ENCODE assay signal across 8 cellular contexts in genomic region chr2:96208144-96209010, GRCh38. TPM values are rescaled to one million over a fixed set of nuclear protein-coding genes. Genes with fewer than 3 reads are reported as not detected.
A peak's percentile ranks its signal among the peaks of the same experiment; 100 is the strongest.
DNase-seq lines count a peak whose midpoint lies in the region; ATAC-seq and TF ChIP-seq lines count a peak whose summit lies in the region.

Gene STARD7, minus strand, starts transcription at chr2:96208827. Its CDS starts 393 bp downstream, at chr2:96208434.

- intact Hi-C loops in IMR-90 (cut with micrococcal nuclease), result loop anchor here (1.0 to 5.0 kb wide), 3 partner anchors 34 to 61 kb away; partner anchors contain the start of genes CIAO1 and DUSP2

- peak within 1 kb of the TSS; percentile 47 for H2BK5ac ChIP-seq in IMR-90 (ENCODE audit: low read depth, low read length, poor library complexity, severe bottlenecking)

- peak within 1 kb of the TSS; percentile 92 to 93 for H4K8ac ChIP-seq in IMR-90 (ENCODE audit: low read depth in 2 of 2, low read length in 2 of 2)

- peak; percentile 22; the same call in 1 of the 2 replicates for TF ChIP-seq CTCF in IMR-90 (conservative IDR thresholded peaks at IDR 0.05; ENCODE audit: low read depth, low read length)

- H3K4me2 ChIP-seq in IMR-90 (ENCODE audit: low read depth, low read length), result peak within 1 kb of the TSS; percentile 93

- peak within 1 kb of the TSS; percentile 85 for H3K9ac ChIP-seq in IMR-90 (ENCODE audit: low read depth, low read length)

- H3K9me1 ChIP-seq in IMR-90 (ENCODE audit: insufficient read depth, low read length), result peaks cover 16% of the 10 kb centered on the region; the same call in 1 of the 2 replicates

- H3K9me3 ChIP-seq in IMR-90 (ENCODE audit: control insufficient read depth, insufficient read depth, low read length) (no peaks in the 10 kb centered on the region), mononuclear cell (ENCODE audit: low read depth, low read length) (no peaks in the 10 kb centered on the region)

- peak within 1 kb of the TSS; percentile 97 for H4K5ac ChIP-seq in IMR-90 (ENCODE audit: low read depth, low read length)

- peak within 1 kb of the TSS; percentile 69 for H3K4ac ChIP-seq in IMR-90 (ENCODE audit: low read depth, low read length)

- TF ChIP-seq POLR2A in IMR-90 (IDR thresholded peaks at IDR 0.05; ENCODE audit: low read depth, low read length), result peak; percentile 89

- CTCF ChIA-PET in IMR-90 (lab: Yijun Ruan, JAX), result interaction anchor here (0.6 kb wide), 4 partner anchors 9 to 95 kb away, joined by 3 read pairs; no protein-coding TSS in a partner anchor

- peak within 1 kb of the TSS; percentile 87 for H3K23ac ChIP-seq in IMR-90 (ENCODE audit: low read depth, low read length)

- H3K14ac ChIP-seq in IMR-90 (replicated peaks; ENCODE audit: low read depth, low read length), result peak within 1 kb of the TSS; percentile 81

- peak within 1 kb of the TSS; percentile 97 for H2AK9ac ChIP-seq in IMR-90 (replicated peaks; ENCODE audit: low read depth, low read length, poor library complexity)

- H2AK5ac ChIP-seq in IMR-90 (ENCODE audit: low read depth, low read length), result peak within 1 kb of the TSS; percentile 87

- TF ChIP-seq RAD21 in IMR-90 (IDR thresholded peaks at IDR 0.05; ENCODE audit: low read length), result peak; percentile 24; the same call in 1 of the 2 replicates

- H2AFZ ChIP-seq in IMR-90 (replicated peaks; ENCODE audit: low read length, poor library complexity), result peak within 1 kb of the TSS; percentile 95

- no peak within 1 kb of the TSS for H2BK15ac ChIP-seq in IMR-90 (ENCODE audit: low read depth, low read length)

- in situ Hi-C loops in IMR-90 (cut with MboI; ENCODE audit: low sequenced_read_pairs), result no loop called here

- no peak within 1 kb of the TSS for H3K18ac ChIP-seq in IMR-90 (ENCODE audit: low read depth, low read length)

- H4K20me1 ChIP-seq in IMR-90 (ENCODE audit: insufficient read depth, low read length), result peaks cover 41% of the 10 kb centered on the region

- peak within 1 kb of the TSS; percentile 73 for H4K91ac ChIP-seq in IMR-90 (ENCODE audit: insufficient read depth, low read depth, low read length)

- peak; percentile 80 for ATAC-seq in GM21526 (IDR thresholded peaks at IDR 0.05; ENCODE audit: low FRiP score, unreplicated experiment)
- ATAC-seq in IMR-90 (ENCODE audit: low read depth), result peak; percentile 92

- H3K27me3 ChIP-seq in IMR-90 (ENCODE audit: control insufficient read depth, insufficient read depth, low read length) (no peaks in the 10 kb centered on the region), mononuclear cell (ENCODE audit: insufficient read depth, low read length) (no peaks in the 10 kb centered on the region)

- peak within 1 kb of the TSS; percentile 32; the same call in 1 of the 2 replicates for H2BK120ac ChIP-seq in IMR-90 (ENCODE audit: low read depth, low read length)

- H3K4me3 ChIP-seq in IMR-90 (ENCODE audit: insufficient read depth, low read depth, low read length), result peak within 1 kb of the TSS; percentile 60
- peak within 1 kb of the TSS; percentile 90 for H3K4me3 ChIP-seq in mononuclear cell (ENCODE audit: low read length)

- dilution Hi-C loops in IMR-90 (cut with HindIII; ENCODE audit: low sequenced_read_pairs, unreplicated experiment), result no loop called here

- POLR2A ChIA-PET in IMR-90 (lab: Charles Lee; ENCODE audit: unreplicated experiment), result interaction anchor here (0.5 kb wide), 1 partner anchor 127 kb away, joined by 4 read pairs; no protein-coding TSS in a partner anchor

- H2BK20ac ChIP-seq in IMR-90 (ENCODE audit: low read depth, low read length), result no peak within 1 kb of the TSS

- DNase-seq in DMS 273 treated with DMSO at 0.1 percent for 48 hours (lab: John Stamatoyannopoulos, UW) (peak; percentile 93), IMR-90 (peak; percentile 97), OCI-M1 (lab: John Stamatoyannopoulos, UW) (peak; percentile 98), activated T-cell treated with anti-CD3 and anti-CD28 coated beads for 24 hours (ENCODE audit: low read depth) (peak; percentile 97), epidermal melanocyte (ENCODE audit: insufficient read length, low spot score) (peak; percentile 89)
- DNase-seq in stimulated activated CD8-positive, alpha-beta memory T cell treated with anti-CD3 and anti-CD28 coated beads, Interleukin-4, amount 100 ng/mL, for 1 hour (ENCODE audit: low read depth in 2 of 2, low spot score in 1 of 2), result peak; percentile 90 to 91

- H3K27ac ChIP-seq in IMR-90 (ENCODE audit: insufficient read depth, low read length), result peak within 1 kb of the TSS; percentile 76

- no peaks in the 10 kb centered on the region for H3K36me3 ChIP-seq in IMR-90 (ENCODE audit: control insufficient read depth, insufficient read depth, low read length)

- WGBS in IMR-90 (ENCODE audit: extremely low coverage in 2 of 2, insufficient read length in 1 of 2), 2 experiments, result 0% methylated on average over 61 of the region's 100 CpGs; no CpG with 5 or more reads in 1 of the 2 experiments

- peak within 1 kb of the TSS; percentile 75 for H3K56ac ChIP-seq in IMR-90 (ENCODE audit: extremely low read depth, insufficient read depth, low read length)

- no TSS peak for BruUV-seq in IMR-90 (replicated peaks; lab: Mats Ljungman, UMichigan)

- H3K4me1 ChIP-seq in IMR-90 (ENCODE audit: control insufficient read depth, insufficient read depth, low read length) (peaks cover 14% of the 10 kb centered on the region), mononuclear cell (ENCODE audit: insufficient read depth, low read length) (peaks cover 56% of the 10 kb centered on the region)

- H3K79me1 ChIP-seq in IMR-90 (ENCODE audit: low read depth in 1 of 2, low read length in 2 of 2), result peaks cover 17 to 37% of the 10 kb centered on the region in 2 experiments

TF ChIP-seq in IMR-90, 13 proteins besides CTCF, POLR2A, EP300 and RAD21:
- TF ChIP-seq USF2 (IDR thresholded peaks at IDR 0.05; ENCODE audit: low read depth, low read length) (peak; percentile 64), RFX5 (IDR thresholded peaks at IDR 0.05; ENCODE audit: low read depth, low read length) (no peak), FOS (IDR thresholded peaks at IDR 0.05; ENCODE audit: low read depth, low read length) (no peak; the same call in 1 of the 2 replicates), MAFK (IDR thresholded peaks at IDR 0.05; ENCODE audit: low read depth, low read length) (no peak), MXI1 (IDR thresholded peaks at IDR 0.05; ENCODE audit: borderline replicate concordance, low read depth, low read length) (peak; percentile 82), SMC3 (IDR thresholded peaks at IDR 0.05; ENCODE audit: low read depth, low read length) (no peak; the same call in 1 of the 2 replicates), RCOR1 (IDR thresholded peaks at IDR 0.05; ENCODE audit: insufficient replicate concordance, low read length) (no peak), BHLHE40 (IDR thresholded peaks at IDR 0.05; ENCODE audit: low read depth, low read length) (peak; percentile 92), MAZ (IDR thresholded peaks at IDR 0.05; ENCODE audit: borderline replicate concordance, low read depth, low read length) (peak; percentile 71; the same call in 1 of the 2 replicates), NFE2L2 (IDR thresholded peaks at IDR 0.05; ENCODE audit: low read depth, low read length) (no peak), CEBPB (IDR thresholded peaks at IDR 0.05; ENCODE audit: low read depth, low read length) (no peak), CHD1 (IDR thresholded peaks at IDR 0.05; ENCODE audit: low read depth, low read length) (no peak), ELK1 (IDR thresholded peaks at IDR 0.05; ENCODE audit: borderline replicate concordance, low read depth, low read length) (no peak)

RNA-seq across cellular contexts. Expression of gene STARD7, which starts in this region (rescaled TPM):
- total RNA-seq in IMR-90 (2012; rRNA removed), result 138 and 189 TPM in 2 replicates
- polyA plus RNA-seq in IMR-90 (2012; rRNA removed), result 51.1 and 61.7 TPM in 2 replicates
- 17.9 and 21.7 TPM in 2 replicates for polyA plus RNA-seq in IMR-90 (2012; cell fraction: cytosol; rRNA removed)
- 14.0 and 58.9 TPM in 2 replicates for polyA plus RNA-seq in IMR-90 (2012; cell fraction: nucleus; rRNA removed; ENCODE audit: low replicate concordance)
- 96.8 TPM for total RNA-seq in mononuclear cell

Comparison
In these comparisons a context has a peak if more than half of its experiments do, and no peak if none do; other contexts are left out.
1. Peak in every context shown above with its lines: DNase-seq, ATAC-seq, H3K4me3 ChIP-seq and H3K27ac ChIP-seq.